In genomic region chr6:134175532-134176282, GRCh38 we compare ENCODE assay signal across 8 cellular contexts.
DNase-seq lines count a peak whose midpoint lies in the region; ATAC-seq and TF ChIP-seq lines count a peak whose summit lies in the region.

No MANE protein-coding gene starts in this region.

- H3K4me3 ChIP-seq in GM12875 (ENCODE audit: low read depth, low read length) (peak overlapping the region; percentile 50), OCI-LY7 (ENCODE audit: low read depth, low read length, poor library complexity, severe bottlenecking) (peak overlapping the region; percentile 76)

- peaks cover 35% of the 10 kb centered on the region for H3K4me1 ChIP-seq in OCI-LY7 (ENCODE audit: insufficient read depth, low read length, poor library complexity, severe bottlenecking)

- H3K9me3 ChIP-seq in OCI-LY7 (ENCODE audit: low read length): no peaks in the 10 kb centered on the region

- BruUV-seq in OCI-LY7 (replicated peaks; lab: Mats Ljungman, UMichigan): no TSS peak

- H2AFZ ChIP-seq in OCI-LY7 (ENCODE audit: low read length): peak overlapping the region; percentile 89

- H3K4me1 Mint-ChIP-seq in activated naive CD8-positive, alpha-beta T cell treated with anti-CD3 and anti-CD28 coated beads, Interleukin-2, amount 50 U/mL, for 24 hours: peaks cover 61% of the 10 kb centered on the region

- CTCF ChIA-PET in OCI-LY7 (lab: Charles Lee; ENCODE audit: unreplicated experiment): no interaction called here

- no peaks in the 10 kb centered on the region for H4K20me1 ChIP-seq in OCI-LY7 (ENCODE audit: insufficient read depth, low read length)

- H3K4me2 ChIP-seq in OCI-LY7 (ENCODE audit: low read length): peak overlapping the region; percentile 91

- H3K79me2 ChIP-seq in OCI-LY7 (ENCODE audit: insufficient read depth, low read depth, low read length): no peaks in the 10 kb centered on the region

- H3K27ac Mint-ChIP-seq in activated naive CD8-positive, alpha-beta T cell treated with anti-CD3 and anti-CD28 coated beads, Interleukin-2, amount 50 U/mL, for 24 hours: peak overlapping the region; percentile 85

- POLR2A ChIA-PET in OCI-LY7 (lab: Charles Lee): no interaction called here

- no peak overlapping the region for H3K27ac ChIP-seq in OCI-LY7 (ENCODE audit: low read depth, low read length, poor library complexity, severe bottlenecking)

- H3K36me3 Mint-ChIP-seq in activated naive CD8-positive, alpha-beta T cell treated with anti-CD3 and anti-CD28 coated beads, Interleukin-2, amount 50 U/mL, for 24 hours (ENCODE audit: low read depth): peaks cover 37% of the 10 kb centered on the region

- TF ChIP-seq CTCF in GM12875 (IDR thresholded peaks at IDR 0.05; ENCODE audit: borderline replicate concordance, insufficient read depth, low read depth, low read length) (no peak), OCI-LY7 (conservative IDR thresholded peaks at IDR 0.05; ENCODE audit: low read length) (no peak)

- DNase-seq in OCI-LY7 (ENCODE audit: low spot score) (no peak), left cardiac atrium (peak; percentile 90), pons (ENCODE audit: low spot score) (peak; percentile 65)
- DNase-seq in activated naive CD8-positive, alpha-beta T cell treated with anti-CD3 and anti-CD28 coated beads, Interleukin-2, amount 50 U/mL, for 24 hours: peak; percentile 62

- no peaks in the 10 kb centered on the region for H3K27me3 Mint-ChIP-seq in activated naive CD8-positive, alpha-beta T cell treated with anti-CD3 and anti-CD28 coated beads, Interleukin-2, amount 50 U/mL, for 24 hours

- peak overlapping the region; percentile 97 for H3K4me3 Mint-ChIP-seq in activated naive CD8-positive, alpha-beta T cell treated with anti-CD3 and anti-CD28 coated beads, Interleukin-2, amount 50 U/mL, for 24 hours

- ATAC-seq in HG02642 (IDR thresholded peaks at IDR 0.05; ENCODE audit: poor library complexity, unreplicated experiment) (peak; percentile 20), left cardiac atrium (peak; percentile 45 to 60), HG02759 (IDR thresholded peaks at IDR 0.05; ENCODE audit: unreplicated experiment) (no peak), GM18520 (IDR thresholded peaks at IDR 0.05; ENCODE audit: unreplicated experiment) (no peak)
- ATAC-seq in activated naive CD8-positive, alpha-beta T cell treated with anti-CD3 and anti-CD28 coated beads, Interleukin-2, amount 50 U/mL, for 24 hours: no peak

- no peaks in the 10 kb centered on the region for H3K9me3 Mint-ChIP-seq in activated naive CD8-positive, alpha-beta T cell treated with anti-CD3 and anti-CD28 coated beads, Interleukin-2, amount 50 U/mL, for 24 hours

- peaks cover 26% of the 10 kb centered on the region for H3K36me3 ChIP-seq in OCI-LY7 (ENCODE audit: insufficient read depth, low read length)

- intact Hi-C loops in OCI-LY7 (cut with micrococcal nuclease; ENCODE audit: unreplicated experiment): loop anchor here (1.0 to 10.0 kb wide), 5 partner anchors 72 to 1259 kb away; no protein-coding TSS in a partner anchor
- intact Hi-C loops in left cardiac atrium (cut with DNase I): loop anchor here (5.0 kb wide), 3 partner anchors 167 to 467 kb away; no protein-coding TSS in a partner anchor

- no peaks in the 10 kb centered on the region for H3K9me2 ChIP-seq in OCI-LY7 (ENCODE audit: insufficient read depth, low read length)

Comparison
In these comparisons a context has a peak if more than half of its experiments do, and no peak if none do; other contexts are left out.
1. ATAC-seq: peak in HG02642 (single experiment) and left cardiac atrium (2 of 2); none in activated naive CD8-positive, alpha-beta T cell treated with anti-CD3 and anti-CD28 coated beads, Interleukin-2, amount 50 U/mL, for 24 hours (single experiment), HG02759 (single experiment) and GM18520 (single experiment).